Comparison of ENCODE assay signal across 23 cellular contexts in genomic region chr10:107059872-107060271, GRCh38.
"Had no signal": no experiment of that assay in that cellular context is flagged by ENCODE, and none has a peak within 500 bp of the region (broad histone marks: within the 10 kb centered on the region; RNA-seq: fewer than 3 reads in every experiment).

No MANE protein-coding gene starts in this region.

- H3K9me3 ChIP-seq: Peyer's patch, SJCRH30 had no signal

- H3K4me2 ChIP-seq: PC-9 had no signal

- H3K27ac ChIP-seq: HL-60, PC-9, Peyer's patch, SJCRH30, SK-N-MC had no signal

- H3K4me3 ChIP-seq: PC-9, Peyer's patch, SJCRH30, SK-N-MC had no signal

- H3K4me1 ChIP-seq: Peyer's patch, SJCRH30 had no signal

- H3K36me3 ChIP-seq: Peyer's patch, SJCRH30 had no signal

- ATAC-seq: Right ventricle myocardium inferior had no signal

- DNase-seq: KBM-7; MV-4-11; NCI-H1048; NCI-H1105; NCI-H1417; NCI-H1436 treated with DMSO at 0.1 percent for 48 hours; NCI-H1694; NCI-H187 treated with DMSO at 0.1 percent for 48 hours; NCI-H2029 treated with DMSO at 0.1 percent for 48 hours; NCI-H2227 treated with DMSO at 0.1 percent for 48 hours; NCI-H524; NCI-H69; NCI-H774; NK-92 treated with Interleukin-12 subunit alpha and Interleukin-12 subunit beta, amount 100 ng/mL, for 24 hours; PC-9; Peyer's patch; SHP77 treated with DMSO at 0.1 percent for 48 hours; SJCRH30; T-helper 1 cell had no signal

- H3K27me3 ChIP-seq: Peyer's patch, SJCRH30 had no signal

- H2AFZ ChIP-seq: PC-9 had no signal

- FAIRE-seq: HTR-8/SVneo had no signal
